8 cellular contexts compared by ENCODE assay signal in genomic region chr19:55080915-55081772, GRCh38. TPM values are rescaled to one million over a fixed set of nuclear protein-coding genes. Genes with fewer than 3 reads are reported as not detected.
DNase-seq lines count a peak whose midpoint lies in the region; ATAC-seq, FAIRE-seq and TF ChIP-seq lines count a peak whose summit lies in the region.

No MANE protein-coding gene starts in this region.

- intact Hi-C loops in testis (cut with DNase I; ENCODE audit: low total_unique reads): no loop called here

- no peaks in the 10 kb centered on the region for H3K36me3 ChIP-seq in neuronal stem cell (replicated peaks in 1 of 2; ENCODE audit: control insufficient read depth in 2 of 2, insufficient read depth in 2 of 2, low read length in 2 of 2)
- H3K36me3 ChIP-seq in testis (ENCODE audit: low read depth, missing control alignments): no peaks in the 10 kb centered on the region

- FAIRE-seq in GM18507 (lab: Jason Lieb, UNC): peak; percentile 73

- TF ChIP-seq CTCF in fibroblast of mammary gland (conservative IDR thresholded peaks at IDR 0.05; ENCODE audit: control insufficient read depth, insufficient read depth, low read depth, low read length) (no peak), testis (IDR thresholded peaks at IDR 0.05) (no peak)

- H2AFZ ChIP-seq in neuronal stem cell (ENCODE audit: low read length): peak overlapping the region; percentile 95

- no peak overlapping the region for H2BK120ac ChIP-seq in neuronal stem cell (ENCODE audit: low read depth, low read length)

- H3K18ac ChIP-seq in neuronal stem cell (ENCODE audit: low read length): peak overlapping the region; percentile 97

- H3K27me3 ChIP-seq in neuronal stem cell (ENCODE audit: control insufficient read depth in 3 of 3, insufficient read depth in 3 of 3, low read depth in 1 of 3, low read length in 3 of 3) (peaks cover 4 to 65% (median 55%) of the 10 kb centered on the region in 3 experiments), testis (no peaks in the 10 kb centered on the region)

- no peak for TF ChIP-seq POLR2A in testis (IDR thresholded peaks at IDR 0.05)

- WGBS in neuronal stem cell (ENCODE audit: extremely low coverage in 2 of 2, insufficient read length in 2 of 2, insufficient replicate concordance in 1 of 2), 2 donors: no CpG with 5 or more reads among the region's 60 CpGs
- 1% methylated on average over 33 to 54 of the region's 60 CpGs for WGBS in testis, 2 donors

- H3K23ac ChIP-seq in neuronal stem cell (ENCODE audit: low read depth, low read length, poor library complexity): peak overlapping the region; percentile 93

- peak overlapping the region; percentile 75 for H3K14ac ChIP-seq in neuronal stem cell (ENCODE audit: low read length)

- H2BK15ac ChIP-seq in neuronal stem cell (ENCODE audit: low read length): peak overlapping the region; percentile 85

- no peak overlapping the region for H3K4ac ChIP-seq in neuronal stem cell (ENCODE audit: low read length)

- no peak overlapping the region for H4K91ac ChIP-seq in neuronal stem cell (ENCODE audit: low read depth, low read length, poor library complexity)

- H3K27ac ChIP-seq in neuronal stem cell (replicated peaks; ENCODE audit: low read length): peak overlapping the region; percentile 24
- no peak overlapping the region for H3K27ac ChIP-seq in testis

- peak overlapping the region; percentile 99 for H2AK5ac ChIP-seq in neuronal stem cell (ENCODE audit: low read depth, low read length)

- H3K9me3 ChIP-seq in neuronal stem cell (replicated peaks in 1 of 2; ENCODE audit: control insufficient read depth in 2 of 2, insufficient read depth in 1 of 2, low read depth in 1 of 2, low read length in 2 of 2): peaks cover 2 to 12% of the 10 kb centered on the region in 2 donors
- H3K9me3 ChIP-seq in testis: no peaks in the 10 kb centered on the region

- peak; percentile 53 for ATAC-seq in HG03460 (IDR thresholded peaks at IDR 0.05; ENCODE audit: unreplicated experiment)

- no peaks in the 10 kb centered on the region for H3K79me1 ChIP-seq in neuronal stem cell (ENCODE audit: low read depth, low read length)

- peak overlapping the region; percentile 53 for H2BK5ac ChIP-seq in neuronal stem cell (ENCODE audit: low read length)

- H3K4me1 ChIP-seq in neuronal stem cell (ENCODE audit: control insufficient read depth in 2 of 2, insufficient read depth in 1 of 2, low read depth in 1 of 2, low read length in 2 of 2) (peaks cover 7 to 19% of the 10 kb centered on the region in 2 donors), testis (peaks cover 6% of the 10 kb centered on the region)

- peak overlapping the region; percentile 70 for H3K9ac ChIP-seq in neuronal stem cell (ENCODE audit: low read depth, low read length, poor library complexity)

- DNase-seq in GM18507 (ENCODE audit: extremely low spot score, insufficient read length, low read depth): peak; percentile 81
- DNase-seq in OCI-M1 (lab: John Stamatoyannopoulos, UW): peak; percentile 97
- DNase-seq in activated T-cell treated with anti-CD3 and anti-CD28 coated beads, Interleukin-2, amount 50 U/mL, for 1 hour: peak; percentile 91
- peak; percentile 54 for DNase-seq in fibroblast of mammary gland (ENCODE audit: low read depth)
- DNase-seq in neuronal stem cell (ENCODE audit: low spot score): no peak
- peak; percentile 82 for DNase-seq in testis
- no peak for DNase-seq in 8988T

- H3K4me3 ChIP-seq in fibroblast of mammary gland (ENCODE audit: control insufficient read depth, low read depth, low read length) (peak overlapping the region; percentile 40), neuronal stem cell (ENCODE audit: low read length in 2 of 2) (peak overlapping the region; percentile 39 to 79), testis (peak overlapping the region; percentile 10 to 37)

- H2BK12ac ChIP-seq in neuronal stem cell (ENCODE audit: low read length): no peak overlapping the region

- H4K8ac ChIP-seq in neuronal stem cell (ENCODE audit: low read depth, low read length): no peak overlapping the region

- peak overlapping the region; percentile 95 for H3K4me2 ChIP-seq in neuronal stem cell (ENCODE audit: insufficient read depth, low read length, poor library complexity, severe bottlenecking)

RNA-seq across cellular contexts. Expression of gene EPS8L1, which starts 5.5 kb away (rescaled TPM):
- polyA plus RNA-seq in neuronal stem cell (2013, experiment 1 of 2): 19.6 TPM
- polyA plus RNA-seq in neuronal stem cell (2013, experiment 2 of 2): 18.4 TPM
- total RNA-seq in testis: 1 to 10 TPM; 3.4 to 3.6 TPM
- polyA plus RNA-seq in testis (ENCODE audit: insufficient read depth, low read depth, low replicate concordance): 13.3 TPM

RNA-seq across cellular contexts. Expression of gene RDH13, which starts 18.2 kb away (rescaled TPM):
- 7.9 TPM for polyA plus RNA-seq in neuronal stem cell (2013, experiment 1 of 2)
- polyA plus RNA-seq in neuronal stem cell (2013, experiment 2 of 2): 7.9 TPM
- total RNA-seq in testis: 10 to 100 TPM; 22.5 to 24.3 TPM
- polyA plus RNA-seq in testis (ENCODE audit: insufficient read depth, low read depth, low replicate concordance): 13.9 TPM

RNA-seq across cellular contexts. Expression of gene PPP1R12C, which starts 36.3 kb away (rescaled TPM):
- 45.4 TPM for polyA plus RNA-seq in neuronal stem cell (2013, experiment 1 of 2)
- polyA plus RNA-seq in neuronal stem cell (2013, experiment 2 of 2): 45.1 TPM
- total RNA-seq in testis: 100 to 1,000 TPM; 184 to 206 TPM
- polyA plus RNA-seq in testis (ENCODE audit: insufficient read depth, low read depth, low replicate concordance): 220 TPM

RNA-seq across cellular contexts. Expression of gene GP6, which starts 43.1 kb away (rescaled TPM):
- 0.26 TPM for polyA plus RNA-seq in neuronal stem cell (2013, experiment 1 of 2)
- polyA plus RNA-seq in neuronal stem cell (2013, experiment 2 of 2): 0.17 TPM
- 1 to 10 TPM; 1.1 to 3.2 TPM for total RNA-seq in testis
- polyA plus RNA-seq in testis (ENCODE audit: insufficient read depth, low read depth, low replicate concordance): 5.3 TPM

Comparison
In these comparisons a context has a peak if more than half of its experiments do, and no peak if none do; other contexts are left out.
1. DNase-seq: peak in GM18507 (single experiment), OCI-M1 (single experiment), activated T-cell treated with anti-CD3 and anti-CD28 coated beads, Interleukin-2, amount 50 U/mL, for 1 hour (single experiment), fibroblast of mammary gland (single experiment) and testis (single experiment); none in neuronal stem cell (single experiment) and 8988T (single experiment).
2. Peak in every context shown above with its lines, with median percentiles within 50 percentile points of each other: H3K4me3 ChIP-seq.